ENCODE assay signal across 20 cellular contexts in genomic region chr17:74883241-74883750, GRCh38. TPM values are rescaled to one million over a fixed set of nuclear protein-coding genes. Genes with fewer than 3 reads are reported as not detected.
DNase-seq lines count a peak whose midpoint lies in the region; ATAC-seq and TF ChIP-seq lines count a peak whose summit lies in the region.
"Had no signal": no experiment of that assay in that cellular context is flagged by ENCODE, and none has a peak within 500 bp of the region (broad histone marks: within the 10 kb centered on the region; RNA-seq: fewer than 3 reads in every experiment).

No MANE protein-coding gene starts in this region.

- H4K91ac ChIP-seq in H9 (ENCODE audit: insufficient read length, low read depth, low read length): no peak overlapping the region

- no CpG with 5 or more reads among the region's 15 CpGs for WGBS in H9 (ENCODE audit: extremely low coverage, insufficient read length, low lambda C conversion rate)
- WGBS in lower leg skin, 2 donors: 64 to 73% methylated on average over 15 of the region's 15 CpGs

- no peaks in the 10 kb centered on the region; the same call in 1 of the 2 replicates for H3K4me1 ChIP-seq in H9 (ENCODE audit: insufficient read depth, low read length)
- H3K4me1 ChIP-seq: A549 had no signal

- H3K36me3 Mint-ChIP-seq in CD14-positive monocyte (no peaks in the 10 kb centered on the region), H9 (ENCODE audit: insufficient read depth in 1 of 3, low read depth in 3 of 3) (no peaks in the 10 kb centered on the region)
- no peaks in the 10 kb centered on the region for H3K36me3 Mint-ChIP-seq in activated CD4-positive, alpha-beta T cell treated with anti-CD3 and anti-CD28 coated beads, Interleukin-2, amount 10 ng/mL, durations not matched to agents 24 days and 14 days (ENCODE audit: low read depth)

- H3K4ac ChIP-seq in H9 (ENCODE audit: low read depth, low read length): no peak overlapping the region

- H3K9me3 ChIP-seq in H9 (ENCODE audit: control insufficient read depth, low read depth, low read length): no peaks in the 10 kb centered on the region
- H3K9me3 ChIP-seq: A549 had no signal

- H3K4me1 Mint-ChIP-seq in CD14-positive monocyte (peaks cover 32% of the 10 kb centered on the region), H9 (peaks cover 13 to 21% of the 10 kb centered on the region in 2 experiments)
- H3K4me1 Mint-ChIP-seq in activated CD4-positive, alpha-beta T cell treated with anti-CD3 and anti-CD28 coated beads, Interleukin-2, amount 10 ng/mL, durations not matched to agents 24 days and 14 days: no peaks in the 10 kb centered on the region
- H3K4me1 Mint-ChIP-seq: CD8-positive, alpha-beta memory T cell had no signal

- TF ChIP-seq POLR2A in lower leg skin (IDR thresholded peaks at IDR 0.05): no peak

- H4K8ac ChIP-seq in H9 (replicated peaks; ENCODE audit: insufficient read length, low read depth, low read length): no peak overlapping the region

- TF ChIP-seq CTCF in CD14-positive monocyte (IDR thresholded peaks at IDR 0.05) (no peak), H9 (conservative IDR thresholded peaks at IDR 0.05) (no peak), fibroblast of mammary gland (conservative IDR thresholded peaks at IDR 0.05; ENCODE audit: control insufficient read depth, insufficient read depth, low read depth, low read length) (no peak), lower leg skin (IDR thresholded peaks at IDR 0.05) (no peak)

- H2BK120ac ChIP-seq in H9 (ENCODE audit: low read depth, low read length, poor library complexity, severe bottlenecking): no peak overlapping the region

- H3K27me3 Mint-ChIP-seq in CD14-positive monocyte (ENCODE audit: low read depth in 3 of 3) (peaks cover 3 to 15% (median 14%) of the 10 kb centered on the region in 3 donors), H9 (ENCODE audit: low read depth) (peaks cover 51% of the 10 kb centered on the region)
- peaks cover 10% of the 10 kb centered on the region for H3K27me3 Mint-ChIP-seq in activated CD4-positive, alpha-beta T cell treated with anti-CD3 and anti-CD28 coated beads, Interleukin-2, amount 10 ng/mL, durations not matched to agents 24 days and 14 days

- H2BK5ac ChIP-seq in H9 (ENCODE audit: insufficient read length, low read length): no peak overlapping the region

- no peak for ATAC-seq in HG03139 (IDR thresholded peaks at IDR 0.05; ENCODE audit: unreplicated experiment)
- ATAC-seq in GM21528 (IDR thresholded peaks at IDR 0.05; ENCODE audit: low FRiP score, unreplicated experiment): no peak
- ATAC-seq: Right ventricle myocardium inferior had no signal

- H3K4me3 Mint-ChIP-seq in CD14-positive monocyte (peak overlapping the region; percentile 43 to 80), H9 (no peak overlapping the region)
- H3K4me3 Mint-ChIP-seq in activated CD4-positive, alpha-beta T cell treated with anti-CD3 and anti-CD28 coated beads, Interleukin-2, amount 10 ng/mL, durations not matched to agents 24 days and 14 days: no peak overlapping the region
- H3K4me3 Mint-ChIP-seq: CD8-positive, alpha-beta memory T cell had no signal

- no peak overlapping the region for H3K4me3 ChIP-seq in fibroblast of mammary gland (ENCODE audit: control insufficient read depth, low read depth, low read length)
- H3K4me3 ChIP-seq in lower leg skin (ENCODE audit: low read depth, poor library complexity, severe bottlenecking): no peak overlapping the region
- H3K4me3 ChIP-seq: A549 had no signal

- intact Hi-C loops in CD14-positive monocyte (cut with micrococcal nuclease) (no loop called here), lower leg skin (cut with DNase I; ENCODE audit: low total_unique reads) (no loop called here)
- intact Hi-C loops in activated CD4-positive, alpha-beta T cell treated with anti-CD3 and anti-CD28 coated beads, Interleukin-2, amount 10 ng/mL, durations not matched to agents 24 days and 14 days (cut with micrococcal nuclease): no loop called here

- no peaks in the 10 kb centered on the region for H3K79me2 ChIP-seq in H9 (ENCODE audit: insufficient read depth, low read length)

- no peak overlapping the region; the same call in 1 of the 2 replicates for H3K14ac ChIP-seq in H9 (ENCODE audit: insufficient read depth, low read length)

- H3K27me3 ChIP-seq in H9 (ENCODE audit: insufficient read depth, low read length): no peaks in the 10 kb centered on the region; the same call in 1 of the 2 replicates

- no peaks in the 10 kb centered on the region for H3K79me1 ChIP-seq in H9 (ENCODE audit: insufficient read depth, low read depth, low read length, poor library complexity, severe bottlenecking)

- H2AK5ac ChIP-seq in H9 (ENCODE audit: insufficient read length, low read length): no peak overlapping the region

- no peak overlapping the region for H3K27ac ChIP-seq in H9 (ENCODE audit: insufficient read length, low read depth, low read length)
- H3K27ac ChIP-seq: A549 had no signal

- no peak overlapping the region for H3K56ac ChIP-seq in H9 (ENCODE audit: insufficient read length, low read depth, low read length)

- no peak overlapping the region for H2BK12ac ChIP-seq in H9 (ENCODE audit: insufficient read length, low read depth, low read length)

- no peak overlapping the region for H3K9ac ChIP-seq in H9 (ENCODE audit: extremely low read depth, insufficient read length, low read length)

- H4K5ac ChIP-seq in H9 (ENCODE audit: insufficient read length, low read depth, low read length): no peak overlapping the region

- H4K20me1 ChIP-seq in H9 (ENCODE audit: control insufficient read depth, insufficient read depth, insufficient read length): no peaks in the 10 kb centered on the region

- no peak overlapping the region for H3T11ph ChIP-seq in H9 (ENCODE audit: low read length)

- H3K18ac ChIP-seq in H9 (ENCODE audit: insufficient read length, low read depth, low read length): peak overlapping the region; percentile 11

- DNase-seq in CD14-positive monocyte (ENCODE audit: low spot score): no peak
- DNase-seq in H9: no peak
- DNase-seq in UCSD-AML1 (lab: John Stamatoyannopoulos, UW; ENCODE audit: unreplicated experiment): peak; percentile 42
- peak; percentile 47 for DNase-seq in fibroblast of mammary gland (ENCODE audit: low read depth)
- no peak for DNase-seq in lower leg skin (ENCODE audit: low spot score in 2 of 2)
- DNase-seq in activated CD4-positive, alpha-beta T cell treated with anti-CD3 and anti-CD28 coated beads, Interleukin-2, amount 10 ng/mL, durations not matched to agents 24 days and 14 days: no peak
- DNase-seq: DMS53, KG1, NCI-H1105, NCI-H2081, SW 1271 had no signal

- no peaks in the 10 kb centered on the region for H3K23me2 ChIP-seq in H9 (ENCODE audit: insufficient read length, low read depth, low read length, poor library complexity, severe bottlenecking)

- peak overlapping the region in 3 of 7 donors; percentile 23 to 60 (median 49) for H3K27ac Mint-ChIP-seq in CD14-positive monocyte
- no peak overlapping the region for H3K27ac Mint-ChIP-seq in H9
- H3K27ac Mint-ChIP-seq in activated CD4-positive, alpha-beta T cell treated with anti-CD3 and anti-CD28 coated beads, Interleukin-2, amount 10 ng/mL, durations not matched to agents 24 days and 14 days: no peak overlapping the region

- H3K23ac ChIP-seq in H9 (ENCODE audit: insufficient read length, low read depth, low read length): no peak overlapping the region

- H3K4me2 ChIP-seq in H9 (ENCODE audit: insufficient read depth, insufficient read length, low read length): no peak overlapping the region
- H3K4me2 ChIP-seq: A549 had no signal

- no peak overlapping the region for H2AFZ ChIP-seq in H9 (ENCODE audit: low read length)

- H2BK15ac ChIP-seq in H9 (ENCODE audit: low read depth, low read length): no peak overlapping the region

- H3K9me3 Mint-ChIP-seq in CD14-positive monocyte (peaks cover 0 to 5% (median 0%) of the 10 kb centered on the region in 7 donors), H9 (no peaks in the 10 kb centered on the region)
- H3K9me3 Mint-ChIP-seq in activated CD4-positive, alpha-beta T cell treated with anti-CD3 and anti-CD28 coated beads, Interleukin-2, amount 10 ng/mL, durations not matched to agents 24 days and 14 days: no peaks in the 10 kb centered on the region

- no peak overlapping the region for H2BK20ac ChIP-seq in H9 (ENCODE audit: low read depth, low read length, poor library complexity, severe bottlenecking)

RNA-seq across cellular contexts. Expression of gene FADS6, which starts 10.1 kb away (rescaled TPM):
- not detected for polyA plus RNA-seq in CD14-positive monocyte
- total RNA-seq in H9 (2021) (0.94 and 1.2 TPM in 2 replicates), lower leg skin (10 to 100 TPM in 1 of 4 donors, 1 to 10 TPM in 3; 4.9 to 19.9 (median 6.8) TPM)
- not detected in 2 replicates for total RNA-seq in activated CD4-positive, alpha-beta T cell treated with anti-CD3 and anti-CD28 coated beads, Interleukin-2, amount 10 ng/mL, durations not matched to agents 24 days and 14 days
- total RNA-seq: CD8-positive, alpha-beta memory T cell; NCI-H460; OCI-LY7; SK-MEL-5 had no signal
- polyA plus RNA-seq: BJ; CD8-positive, alpha-beta memory T cell had no signal

RNA-seq across cellular contexts. Expression of gene FDXR, which starts 10.5 kb away (rescaled TPM):
- polyA plus RNA-seq in CD14-positive monocyte: 1 to 10 TPM; 6.2 to 7.3 TPM
- total RNA-seq in H9 (2021) (39.7 and 43.2 TPM in 2 replicates), lower leg skin (10 to 100 TPM; 21.9 to 28.0 (median 24.6) TPM)
- 18.8 and 20.5 TPM in 2 replicates for total RNA-seq in activated CD4-positive, alpha-beta T cell treated with anti-CD3 and anti-CD28 coated beads, Interleukin-2, amount 10 ng/mL, durations not matched to agents 24 days and 14 days

RNA-seq across cellular contexts. Expression of gene GRIN2C, which starts 23.6 kb away (rescaled TPM):
- polyA plus RNA-seq in CD14-positive monocyte: not detected
- total RNA-seq in H9 (2021) (0.13 and 0.44 TPM in 2 replicates), lower leg skin (under 1 TPM in 2 of 4 donors, not detected in 2; 0.49 to 0.55 TPM)
- 0.05 and 0.19 TPM in 2 replicates for total RNA-seq in activated CD4-positive, alpha-beta T cell treated with anti-CD3 and anti-CD28 coated beads, Interleukin-2, amount 10 ng/mL, durations not matched to agents 24 days and 14 days
- total RNA-seq: CD8-positive, alpha-beta memory T cell; NCI-H460; SK-MEL-5 had no signal
- polyA plus RNA-seq: CD8-positive, alpha-beta memory T cell had no signal

RNA-seq across cellular contexts. Expression of gene USH1G, which starts 39.8 kb away (rescaled TPM):
- polyA plus RNA-seq in CD14-positive monocyte: not detected
- 2.5 and 2.7 TPM in 2 replicates for total RNA-seq in H9 (2021)
- total RNA-seq in lower leg skin: 1 to 10 TPM in 3 of 4 donors, under 1 TPM in 1; 0.67 to 2.6 (median 2.1) TPM
- total RNA-seq in activated CD4-positive, alpha-beta T cell treated with anti-CD3 and anti-CD28 coated beads, Interleukin-2, amount 10 ng/mL, durations not matched to agents 24 days and 14 days: not detected in 2 replicates
- total RNA-seq: CD8-positive, alpha-beta memory T cell; NCI-H460; OCI-LY7; Right ventricle myocardium inferior; SK-MEL-5 had no signal
- polyA plus RNA-seq: BJ; CD8-positive, alpha-beta memory T cell had no signal

RNA-seq across cellular contexts. Expression of gene OTOP2, which starts 40.8 kb away (rescaled TPM):
- not detected for polyA plus RNA-seq in CD14-positive monocyte
- total RNA-seq in H9 (2021) (0.11 TPM in 1 of 2 replicates, not detected in the other), lower leg skin (not detected)
- not detected in 2 replicates for total RNA-seq in activated CD4-positive, alpha-beta T cell treated with anti-CD3 and anti-CD28 coated beads, Interleukin-2, amount 10 ng/mL, durations not matched to agents 24 days and 14 days
- total RNA-seq: CD8-positive, alpha-beta memory T cell; NCI-H460; OCI-LY7; Right ventricle myocardium inferior; SK-MEL-5 had no signal
- polyA plus RNA-seq: BJ; CD8-positive, alpha-beta memory T cell had no signal

Comparison
In these comparisons a context has a peak if more than half of its experiments do, and no peak if none do; other contexts are left out.
1. DNase-seq: peak in UCSD-AML1 (single experiment) and fibroblast of mammary gland (single experiment); none in CD14-positive monocyte (single experiment), H9 (single experiment), lower leg skin (0 of 2) and activated CD4-positive, alpha-beta T cell treated with anti-CD3 and anti-CD28 coated beads, Interleukin-2, amount 10 ng/mL, durations not matched to agents 24 days and 14 days (single experiment).
2. H3K4me3 Mint-ChIP-seq: peak in CD14-positive monocyte (2 of 2); none in H9 (0 of 2) and activated CD4-positive, alpha-beta T cell treated with anti-CD3 and anti-CD28 coated beads, Interleukin-2, amount 10 ng/mL, durations not matched to agents 24 days and 14 days (single experiment).